In genomic region chr4:5883916-5884315, GRCh38 we compare ENCODE assay signal across 16 cellular contexts. TPM values are rescaled to one million over a fixed set of nuclear protein-coding genes. Genes with fewer than 3 reads are reported as not detected.
DNase-seq lines count a peak whose midpoint lies in the region; ATAC-seq, FAIRE-seq and TF ChIP-seq lines count a peak whose summit lies in the region.
"Had no signal": no experiment of that assay in that cellular context is flagged by ENCODE, and none has a peak within 500 bp of the region (broad histone marks: within the 10 kb centered on the region; RNA-seq: fewer than 3 reads in every experiment).

No MANE protein-coding gene starts in this region.

- WGBS in K562 (ENCODE audit: insufficient coverage, low coverage, missing lambda C conversion rate) = 0% methylated on average over 1 of the region's 1 CpG

- peaks cover 0 to 14% of the 10 kb centered on the region in 2 experiments; a peak in 2 of 5 replicates for H3K4me1 ChIP-seq in K562 (replicated peaks in 1 of 2; ENCODE audit: control insufficient read depth in 2 of 2, insufficient read depth in 2 of 2, low read length in 2 of 2)

- FAIRE-seq in D721Med (lab: Jason Lieb, UNC) = peak; percentile 84
- FAIRE-seq in K562 (lab: Jason Lieb, UNC) = no peak

- TF ChIP-seq CTCF in D721Med (IDR thresholded peaks at IDR 0.05; ENCODE audit: insufficient read depth, missing control alignments) (no peak), K562 (IDR thresholded peaks at IDR 0.05 in 2 of 3, conservative IDR thresholded peaks at IDR 0.05 in 1 of 3; ENCODE audit: insufficient read depth in 2 of 3, low read depth in 1 of 3, low read length in 3 of 3) (no peak), neural cell (IDR thresholded peaks at IDR 0.05; ENCODE audit: poor library complexity, severe bottlenecking) (no peak)

- no peak for DNase-seq in D721Med (ENCODE audit: insufficient read length, low spot score)
- DNase-seq in NCI-H524 (lab: John Stamatoyannopoulos, UW) = peak; percentile 86 to 94
- no peak for DNase-seq in K562 (ENCODE audit: extremely low read depth in 1 of 4, low spot score in 3 of 4)
- no peak for DNase-seq in T1000 (lab: John Stamatoyannopoulos, UW)
- DNase-seq in SHP77 (lab: John Stamatoyannopoulos, UW) = no peak
- DNase-seq: DMS153, H9, KG1, NCI-H1092, NCI-H226, PC-3, SW 1271 had no signal

- no peak overlapping the region for H2AFZ ChIP-seq in K562 (ENCODE audit: low read depth, low read length)
- no peak overlapping the region for H2AFZ ChIP-seq in neural cell (ENCODE audit: low read depth, low read length)

- no peak for TF ChIP-seq POLR2A in K562 (conservative IDR thresholded peaks at IDR 0.05)

- peaks cover 3% of the 10 kb centered on the region for H3F3A ChIP-seq in neural cell (ENCODE audit: insufficient read depth, low read length, poor library complexity, severe bottlenecking)

- H3K4me3 ChIP-seq in K562 (no peak overlapping the region), neural cell (ENCODE audit: low read length) (peak overlapping the region; percentile 87)

- H3K27ac ChIP-seq in K562 (ENCODE audit: extremely low read depth, low read depth, low read length) (no peak overlapping the region), neural cell (ENCODE audit: low read length) (peak overlapping the region; percentile 98)
- H3K27ac ChIP-seq: RWPE1 had no signal

- intact Hi-C loops in K562 (cut with micrococcal nuclease) = no loop called here

- TF ChIP-seq RAD21 in K562 (CRISPR knock-in tag; conservative IDR thresholded peaks at IDR 0.05 in 1 of 2, IDR thresholded peaks at IDR 0.05 in 1 of 2) (no peak), neural cell (conservative IDR thresholded peaks at IDR 0.05) (no peak)

- no peaks in the 10 kb centered on the region for H3K36me3 ChIP-seq in K562 (ENCODE audit: control insufficient read depth, insufficient read depth, low read length)
- H3K36me3 ChIP-seq in neural cell (ENCODE audit: insufficient read depth, low read length) = no peaks in the 10 kb centered on the region

- POLR2A ChIA-PET in K562 (lab: Yijun Ruan, JAX) = no interaction called here

- no peaks in the 10 kb centered on the region for H3K9me2 ChIP-seq in neural cell (ENCODE audit: insufficient read depth, low read length)

- H3K27me3 ChIP-seq in K562 (ENCODE audit: control insufficient read depth in 2 of 2, insufficient read depth in 2 of 2, low read length in 2 of 2) = peaks cover 0 to 20% of the 10 kb centered on the region in 2 experiments; a peak in 2 of 5 replicates
- no peaks in the 10 kb centered on the region for H3K27me3 ChIP-seq in neural cell (ENCODE audit: insufficient read depth, low read depth, low read length)

- CTCF ChIA-PET in K562 (lab: Yijun Ruan, JAX; ENCODE audit: low intra/inter-chr PET ratio) = no interaction called here

- H3K79me2 ChIP-seq in K562 (ENCODE audit: control insufficient read depth, insufficient read depth, low read length) (no peaks in the 10 kb centered on the region), neural cell (replicated peaks; ENCODE audit: insufficient read depth, low read length) (peaks cover 96% of the 10 kb centered on the region)

- H3K9me3 ChIP-seq in K562 (replicated peaks; ENCODE audit: control insufficient read depth, insufficient read depth, low read depth, low read length) = no peaks in the 10 kb centered on the region
- H3K9me3 ChIP-seq in neural cell (ENCODE audit: low read length) = no peaks in the 10 kb centered on the region

- in situ Hi-C loops in K562 (cut with MboI) = no loop called here

- H4K20me1 ChIP-seq in K562 (replicated peaks; ENCODE audit: control insufficient read depth, insufficient read depth, low read length) = no peaks in the 10 kb centered on the region; the same call in 1 of the 2 replicates
- peaks cover 49% of the 10 kb centered on the region for H4K20me1 ChIP-seq in neural cell (ENCODE audit: insufficient read depth)

- TF ChIP-seq EP300 in K562 (IDR thresholded peaks at IDR 0.05; ENCODE audit: low read length) (no peak), neural cell (conservative IDR thresholded peaks at IDR 0.05; ENCODE audit: poor library complexity, severe bottlenecking) (no peak)

- ATAC-seq in K562 (no peak), HG02938 (IDR thresholded peaks at IDR 0.05; ENCODE audit: unreplicated experiment) (no peak)
- ATAC-seq: PC-3 had no signal

- H3K9me1 ChIP-seq in K562 (ENCODE audit: control insufficient read depth, insufficient read depth, low read length) = no peaks in the 10 kb centered on the region

- no TSS peak for BruUV-seq in K562 (replicated peaks; lab: Mats Ljungman, UMichigan)

- H3K4me2 ChIP-seq in K562 (ENCODE audit: insufficient read depth, low read length) (no peak overlapping the region), neural cell (ENCODE audit: low read length) (peak overlapping the region; percentile 76)

- H3K9ac ChIP-seq in K562 (ENCODE audit: insufficient read depth in 1 of 2, low read depth in 2 of 2, low read length in 2 of 2) (no peak overlapping the region), neural cell (ENCODE audit: low read length) (no peak overlapping the region)

TF ChIP-seq in K562, 482 proteins besides CTCF, POLR2A, EP300 and RAD21:
- peak; percentile 19; the same call in 1 of the 2 replicates for TF ChIP-seq C11orf30 (IDR thresholded peaks at IDR 0.05; ENCODE audit: low read depth)
- TF ChIP-seq, protein P1, sequence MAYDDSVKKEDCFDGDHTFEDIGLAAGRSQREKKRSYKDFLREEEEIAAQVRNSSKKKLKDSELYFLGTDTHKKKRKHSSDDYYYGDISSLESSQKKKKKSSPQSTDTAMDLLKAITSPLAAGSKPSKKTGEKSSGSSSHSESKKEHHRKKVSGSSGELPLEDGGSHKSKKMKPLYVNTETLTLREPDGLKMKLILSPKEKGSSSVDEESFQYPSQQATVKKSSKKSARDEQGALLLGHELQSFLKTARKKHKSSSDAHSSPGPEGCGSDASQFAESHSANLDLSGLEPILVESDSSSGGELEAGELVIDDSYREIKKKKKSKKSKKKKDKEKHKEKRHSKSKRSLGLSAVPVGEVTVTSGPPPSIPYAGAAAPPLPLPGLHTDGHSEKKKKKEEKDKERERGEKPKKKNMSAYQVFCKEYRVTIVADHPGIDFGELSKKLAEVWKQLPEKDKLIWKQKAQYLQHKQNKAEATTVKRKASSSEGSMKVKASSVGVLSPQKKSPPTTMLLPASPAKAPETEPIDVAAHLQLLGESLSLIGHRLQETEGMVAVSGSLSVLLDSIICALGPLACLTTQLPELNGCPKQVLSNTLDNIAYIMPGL (CRISPR knock-in tag; IDR thresholded peaks at IDR 0.05) = no peak
- no peak for TF ChIP-seq ZSCAN32 (CRISPR knock-in tag; IDR thresholded peaks at IDR 0.05)
TF ChIP-seq in K562: peak in this region for 1.

TF ChIP-seq in neural cell, 6 proteins besides CTCF, POLR2A, EP300 and RAD21:
- TF ChIP-seq SMC3 (conservative IDR thresholded peaks at IDR 0.05; ENCODE audit: poor library complexity) (no peak), EZH2 (IDR thresholded peaks at IDR 0.05; ENCODE audit: borderline replicate concordance, insufficient read depth, low read length, poor library complexity, severe bottlenecking) (no peak), MXI1 (conservative IDR thresholded peaks at IDR 0.05; ENCODE audit: poor library complexity, severe bottlenecking) (no peak), POLR2AphosphoS5 (IDR thresholded peaks at IDR 0.05) (no peak), TAF1 (IDR thresholded peaks at IDR 0.05; ENCODE audit: low read depth) (no peak)
- TF ChIP-seq, protein P2, sequence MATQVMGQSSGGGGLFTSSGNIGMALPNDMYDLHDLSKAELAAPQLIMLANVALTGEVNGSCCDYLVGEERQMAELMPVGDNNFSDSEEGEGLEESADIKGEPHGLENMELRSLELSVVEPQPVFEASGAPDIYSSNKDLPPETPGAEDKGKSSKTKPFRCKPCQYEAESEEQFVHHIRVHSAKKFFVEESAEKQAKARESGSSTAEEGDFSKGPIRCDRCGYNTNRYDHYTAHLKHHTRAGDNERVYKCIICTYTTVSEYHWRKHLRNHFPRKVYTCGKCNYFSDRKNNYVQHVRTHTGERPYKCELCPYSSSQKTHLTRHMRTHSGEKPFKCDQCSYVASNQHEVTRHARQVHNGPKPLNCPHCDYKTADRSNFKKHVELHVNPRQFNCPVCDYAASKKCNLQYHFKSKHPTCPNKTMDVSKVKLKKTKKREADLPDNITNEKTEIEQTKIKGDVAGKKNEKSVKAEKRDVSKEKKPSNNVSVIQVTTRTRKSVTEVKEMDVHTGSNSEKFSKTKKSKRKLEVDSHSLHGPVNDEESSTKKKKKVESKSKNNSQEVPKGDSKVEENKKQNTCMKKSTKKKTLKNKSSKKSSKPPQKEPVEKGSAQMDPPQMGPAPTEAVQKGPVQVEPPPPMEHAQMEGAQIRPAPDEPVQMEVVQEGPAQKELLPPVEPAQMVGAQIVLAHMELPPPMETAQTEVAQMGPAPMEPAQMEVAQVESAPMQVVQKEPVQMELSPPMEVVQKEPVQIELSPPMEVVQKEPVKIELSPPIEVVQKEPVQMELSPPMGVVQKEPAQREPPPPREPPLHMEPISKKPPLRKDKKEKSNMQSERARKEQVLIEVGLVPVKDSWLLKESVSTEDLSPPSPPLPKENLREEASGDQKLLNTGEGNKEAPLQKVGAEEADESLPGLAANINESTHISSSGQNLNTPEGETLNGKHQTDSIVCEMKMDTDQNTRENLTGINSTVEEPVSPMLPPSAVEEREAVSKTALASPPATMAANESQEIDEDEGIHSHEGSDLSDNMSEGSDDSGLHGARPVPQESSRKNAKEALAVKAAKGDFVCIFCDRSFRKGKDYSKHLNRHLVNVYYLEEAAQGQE (IDR thresholded peaks at IDR 0.05; ENCODE audit: borderline replicate concordance) = no peak

RNA-seq across cellular contexts. Expression of gene CRMP1, which starts 9.0 kb away (rescaled TPM):
- not detected in 2 replicates for total RNA-seq in K562 (2011; cell fraction: chromatin; rRNA removed; ENCODE audit: low replicate concordance)
- total RNA-seq in K562 (2011; cell fraction: nucleolus; rRNA removed) = not detected in 2 replicates
- not detected in 2 replicates for total RNA-seq in K562 (2011; cell fraction: nucleoplasm; rRNA removed)
- not detected in 2 replicates for total RNA-seq in K562 (2014; rRNA removed)
- total RNA-seq in K562 (2014; rRNA removed; fragmentation: Illumina TruSeq; extraction: Trizol) = not detected in 2 replicates
- total RNA-seq in K562 (2015; rRNA removed; fragmentation: Illumina TruSeq; extraction: Trizol) = not detected in 2 replicates
- 0.04 and 0.13 TPM in 2 replicates for total RNA-seq in K562 (2021)
- not detected in 2 replicates for polyA plus RNA-seq in K562 (2011; rRNA removed)
- polyA plus RNA-seq in K562 (2011; cell fraction: cytosol; rRNA removed) = not detected in 2 replicates
- polyA plus RNA-seq in K562 (2011; cell fraction: nucleus; rRNA removed) = not detected in 2 replicates
- 0.47 and 1.8 TPM in 2 replicates for polyA plus RNA-seq in K562 (2012)
- not detected in 2 replicates for polyA plus RNA-seq in K562 (2014; fragmentation: Illumina TruSeq; extraction: Trizol)
- under 1 TPM in 1 of 2 experiments, not detected in 1; 0.03 TPM for polyA plus RNA-seq in K562 (2014; fragmentation: Nextera tagmentation; extraction: Ambion mirVana)
- not detected in 2 replicates for polyA plus RNA-seq in K562 (2014; rRNA removed)
- not detected in 2 replicates for polyA minus RNA-seq in K562 (2011; rRNA and poly(A)+ RNA removed)
- polyA minus RNA-seq in K562 (2011; cell fraction: cytosol; rRNA and poly(A)+ RNA removed) = not detected in 2 replicates
- not detected in 2 replicates for polyA minus RNA-seq in K562 (2011; cell fraction: nucleus; rRNA and poly(A)+ RNA removed)
- 642 and 752 TPM in 2 replicates for polyA plus RNA-seq in neural cell
- 709 and 726 TPM in 2 replicates for polyA minus RNA-seq in neural cell
- total RNA-seq: MCF 10A, PC-3 had no signal

Comparison
In these comparisons a context has a peak if more than half of its experiments do, and no peak if none do; other contexts are left out.
1. DNase-seq: peak in NCI-H524 (2 of 2); none in D721Med (single experiment), K562 (0 of 4), T1000 (single experiment) and SHP77 (0 of 2).
2. RNA of gene CRMP1, which starts 9.0 kb away (polyA plus RNA-seq): 642 to 752 TPM in neural cell; 0.03 to 1.8 TPM in K562; every median in the first group is over 100 times any median in the second.